9 cellular contexts compared by ENCODE assay signal in the genomic region with DNA sequence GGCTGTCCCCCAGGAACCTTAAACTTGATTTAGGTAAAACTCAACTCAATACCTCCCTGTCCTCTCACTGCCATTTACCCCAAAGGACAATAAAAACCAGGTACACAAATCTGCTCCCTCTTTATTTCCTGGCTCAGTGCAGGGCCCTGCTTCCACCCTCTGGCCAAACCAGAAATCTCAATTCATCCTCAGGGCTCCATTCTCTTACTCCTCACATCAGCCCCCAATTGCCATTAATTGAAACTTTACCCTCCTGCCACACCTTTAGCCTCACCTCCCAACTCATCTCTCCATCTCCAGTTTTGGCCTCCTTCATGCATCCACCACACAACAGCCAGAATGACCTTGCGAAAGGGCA. TPM values are rescaled to one million over a fixed set of nuclear protein-coding genes. Genes with fewer than 3 reads are reported as not detected.
DNase-seq lines count a peak whose midpoint lies in the region; ATAC-seq and TF ChIP-seq lines count a peak whose summit lies in the region.
"Had no signal": no experiment of that assay in that cellular context is flagged by ENCODE, and none has a peak within 500 bp of the region (broad histone marks: within the 10 kb centered on the region; RNA-seq: fewer than 3 reads in every experiment).

No MANE protein-coding gene starts in this region.

- H3K4me3 ChIP-seq in CD4-positive, alpha-beta memory T cell (ENCODE audit: low read length in 2 of 2), result no peak overlapping the region
- no peak overlapping the region for H3K4me3 ChIP-seq in HCT116 (replicated peaks in 1 of 2; ENCODE audit: low read depth in 1 of 2, low read length in 2 of 2)
- no peak overlapping the region for H3K4me3 ChIP-seq in vagina

- no peak overlapping the region for H2AFZ ChIP-seq in HCT116 (ENCODE audit: low read depth, low read length, poor library complexity, severe bottlenecking)

- TF ChIP-seq POLR2A in HCT116 (IDR thresholded peaks at IDR 0.05; ENCODE audit: borderline replicate concordance, extremely low read depth, insufficient read depth, insufficient read length) (no peak), vagina (IDR thresholded peaks at IDR 0.05) (no peak)

- no peak overlapping the region for H3K9ac ChIP-seq in HCT116 (ENCODE audit: low read length)

- in situ Hi-C loops in KBM-7 (cut with MboI; ENCODE audit: low pct_unique_long_range_greater_than_20kb, low sequenced_read_pairs), result no loop called here

- no peaks in the 10 kb centered on the region for H4K20me1 ChIP-seq in HCT116 (ENCODE audit: insufficient read depth)

- H3K4me1 Mint-ChIP-seq in CD4-positive, alpha-beta memory T cell, result peaks cover 57 to 83% (median 68%) of the 10 kb centered on the region in 4 donors
- peaks cover 55% of the 10 kb centered on the region for H3K4me1 Mint-ChIP-seq in activated T-helper 17 cell treated with anti-CD3 and anti-CD28 coated beads, Interleukin-2, amount 50 U/mL, for 72 hours
- H3K4me1 Mint-ChIP-seq in naive thymus-derived CD8-positive, alpha-beta T cell, result peaks cover 39 to 75% (median 68%) of the 10 kb centered on the region in 4 donors

- H3K27ac ChIP-seq in CD4-positive, alpha-beta memory T cell (ENCODE audit: low read depth, low read length), result peak overlapping the region; percentile 83
- H3K27ac ChIP-seq in HCT116 (ENCODE audit: low read depth, low read length) (no peak overlapping the region), vagina (no peak overlapping the region)

- peak overlapping the region; percentile 85 to 93 (median 90) for H3K4me3 Mint-ChIP-seq in CD4-positive, alpha-beta memory T cell
- H3K4me3 Mint-ChIP-seq in activated T-helper 17 cell treated with anti-CD3 and anti-CD28 coated beads, Interleukin-2, amount 50 U/mL, for 72 hours, result peak overlapping the region; percentile 99
- H3K4me3 Mint-ChIP-seq in naive thymus-derived CD8-positive, alpha-beta T cell, result peak overlapping the region; percentile 77 to 94 (median 84)

- H3K79me2 ChIP-seq in HCT116 (ENCODE audit: insufficient read depth, low read length), result peaks cover 83% of the 10 kb centered on the region

- intact Hi-C loops in CD4-positive, alpha-beta memory T cell (cut with micrococcal nuclease), result loop anchor here (1.0 to 10.0 kb wide), 2 partner anchors 9 to 1376 kb away; no protein-coding TSS in a partner anchor
- intact Hi-C loops in HCT116 (cut with micrococcal nuclease) (no loop called here), vagina (cut with DNase I) (no loop called here)

- POLR2A ChIA-PET in CD4-positive, alpha-beta memory T cell (lab: Charles Lee; ENCODE audit: partially characterized antibody), result interaction anchor here (0.7 to 11.4 kb wide), 2 partner anchors 9 to 71 kb away, joined by 3 to 172 read pairs; partner anchors contain the start of genes RMND1 and ZBTB2
- POLR2A ChIA-PET in HCT116 (lab: Charles Lee), result no interaction called here
- POLR2A ChIA-PET in naive thymus-derived CD8-positive, alpha-beta T cell (lab: Charles Lee), result interaction anchor here (3.2 kb wide), 1 partner anchor 9 kb away, joined by 14 read pairs; the partner anchor contains the start of gene ZBTB2

- no peaks in the 10 kb centered on the region for H3K9me2 ChIP-seq in HCT116 (ENCODE audit: insufficient read depth)

- peaks cover 0 to 2% (median 0%) of the 10 kb centered on the region in 8 donors for H3K9me3 Mint-ChIP-seq in CD4-positive, alpha-beta memory T cell
- no peaks in the 10 kb centered on the region for H3K9me3 Mint-ChIP-seq in activated T-helper 17 cell treated with anti-CD3 and anti-CD28 coated beads, Interleukin-2, amount 50 U/mL, for 72 hours
- H3K9me3 Mint-ChIP-seq in naive thymus-derived CD8-positive, alpha-beta T cell, result no peaks in the 10 kb centered on the region

- CTCF ChIA-PET in CD4-positive, alpha-beta memory T cell (lab: Charles Lee; ENCODE audit: partially characterized antibody), result no interaction called here
- CTCF ChIA-PET in HCT116 (lab: Charles Lee), result no interaction called here

- peak; percentile 31; the same call in 1 of the 2 replicates for ATAC-seq in HCT116
- peak; percentile 18 for ATAC-seq in activated T-helper 17 cell treated with anti-CD3 and anti-CD28 coated beads, Interleukin-2, amount 50 U/mL, for 72 hours (replicated peaks)
- ATAC-seq in naive thymus-derived CD8-positive, alpha-beta T cell, result peak; percentile 6 to 22
- ATAC-seq in HG03432 (IDR thresholded peaks at IDR 0.05; ENCODE audit: unreplicated experiment), result no peak
- no peak for ATAC-seq in GM19467 (IDR thresholded peaks at IDR 0.05; ENCODE audit: unreplicated experiment)

- no peaks in the 10 kb centered on the region for H3K27me3 Mint-ChIP-seq in CD4-positive, alpha-beta memory T cell
- no peaks in the 10 kb centered on the region for H3K27me3 Mint-ChIP-seq in activated T-helper 17 cell treated with anti-CD3 and anti-CD28 coated beads, Interleukin-2, amount 50 U/mL, for 72 hours
- H3K27me3 Mint-ChIP-seq in naive thymus-derived CD8-positive, alpha-beta T cell, result no peaks in the 10 kb centered on the region

- DNase-seq in CD4-positive, alpha-beta memory T cell, result no peak
- DNase-seq in HCT116 (ENCODE audit: low read depth, low spot score) (no peak), vagina (ENCODE audit: extremely low spot score in 2 of 2) (no peak), KBM-7 (no peak)
- DNase-seq in naive thymus-derived CD8-positive, alpha-beta T cell, result no peak
- DNase-seq: NCI-H2107 had no signal

- no peaks in the 10 kb centered on the region for H3K27me3 ChIP-seq in CD4-positive, alpha-beta memory T cell (ENCODE audit: insufficient read depth, low read length)
- H3K27me3 ChIP-seq in HCT116 (ENCODE audit: insufficient read depth, low read length) (no peaks in the 10 kb centered on the region), vagina (no peaks in the 10 kb centered on the region)

- H3K4me2 ChIP-seq in HCT116 (ENCODE audit: low read length), result no peak overlapping the region

- BruUV-seq in HCT116 (replicated peaks; lab: Mats Ljungman, UMichigan), result no TSS peak

- peaks cover 12% of the 10 kb centered on the region in 2 donors for H3K36me3 Mint-ChIP-seq in CD4-positive, alpha-beta memory T cell
- H3K36me3 Mint-ChIP-seq in activated T-helper 17 cell treated with anti-CD3 and anti-CD28 coated beads, Interleukin-2, amount 50 U/mL, for 72 hours (ENCODE audit: low read depth), result peaks cover 23% of the 10 kb centered on the region
- peaks cover 0 to 11% (median 0%) of the 10 kb centered on the region in 3 donors for H3K36me3 Mint-ChIP-seq in naive thymus-derived CD8-positive, alpha-beta T cell

- no peaks in the 10 kb centered on the region for H3K9me3 ChIP-seq in CD4-positive, alpha-beta memory T cell (ENCODE audit: control insufficient read depth in 1 of 2, low read length in 2 of 2)
- no peaks in the 10 kb centered on the region for H3K9me3 ChIP-seq in HCT116 (ENCODE audit: control insufficient read depth in 1 of 2, insufficient read depth in 1 of 2, low read depth in 1 of 2, low read length in 2 of 2)
- H3K9me3 ChIP-seq in vagina, result no peaks in the 10 kb centered on the region

- TF ChIP-seq CTCF in HCT116 (IDR thresholded peaks at IDR 0.05 in 2 of 3, conservative IDR thresholded peaks at IDR 0.05 in 1 of 3; ENCODE audit: borderline replicate concordance in 1 of 3, insufficient read depth in 1 of 3, low read depth in 2 of 3, low read length in 2 of 3) (no peak), vagina (IDR thresholded peaks at IDR 0.05) (no peak)

- RAD21 ChIA-PET in HCT116 (lab: Charles Lee; ENCODE audit: low non-redundant PET in 1 of 2, low total read pairs in 2 of 2, uncharacterized antibody in 2 of 2, unreplicated experiment in 2 of 2), result no interaction called here

- peaks cover 75% of the 10 kb centered on the region for H3K4me1 ChIP-seq in CD4-positive, alpha-beta memory T cell (ENCODE audit: insufficient read depth, low read length)
- H3K4me1 ChIP-seq in HCT116 (ENCODE audit: control insufficient read depth in 1 of 2, insufficient read depth in 2 of 2, low read length in 2 of 2), result peaks cover 1 to 13% of the 10 kb centered on the region in 2 experiments; a peak in 3 of 4 replicates
- peaks cover 8% of the 10 kb centered on the region for H3K4me1 ChIP-seq in vagina

- no peaks in the 10 kb centered on the region for H3K36me3 ChIP-seq in CD4-positive, alpha-beta memory T cell (ENCODE audit: insufficient read depth, low read length)
- H3K36me3 ChIP-seq in HCT116 (ENCODE audit: control insufficient read depth in 1 of 2, insufficient read depth in 2 of 2, low read length in 2 of 2), result no peaks in the 10 kb centered on the region
- no peaks in the 10 kb centered on the region for H3K36me3 ChIP-seq in vagina

- peak overlapping the region; percentile 94 to 99 (median 96) for H3K27ac Mint-ChIP-seq in CD4-positive, alpha-beta memory T cell
- peak overlapping the region; percentile 98 for H3K27ac Mint-ChIP-seq in activated T-helper 17 cell treated with anti-CD3 and anti-CD28 coated beads, Interleukin-2, amount 50 U/mL, for 72 hours
- peak overlapping the region; percentile 92 to 98 (median 96) for H3K27ac Mint-ChIP-seq in naive thymus-derived CD8-positive, alpha-beta T cell

- peak; percentile 40 for TF ChIP-seq RAD21 in HCT116 (IDR thresholded peaks at IDR 0.05; ENCODE audit: low read depth)

RNA-seq across cellular contexts. Expression of gene ZBTB2, which starts 10.5 kb away (rescaled TPM):
- 10 to 100 TPM; 27.9 to 29.5 TPM for total RNA-seq in CD4-positive, alpha-beta memory T cell
- polyA plus RNA-seq in CD4-positive, alpha-beta memory T cell, result 10 to 100 TPM; 19.6 to 25.5 TPM
- total RNA-seq in HCT116 (2021; ENCODE audit: unreplicated experiment), result 12.5 TPM
- 7.5 and 7.9 TPM in 2 replicates for polyA plus RNA-seq in HCT116 (2012)
- total RNA-seq in activated T-helper 17 cell treated with anti-CD3 and anti-CD28 coated beads, Interleukin-2, amount 50 U/mL, for 72 hours, result 10 to 100 TPM; 12.9 to 19.0 TPM
- total RNA-seq in naive thymus-derived CD8-positive, alpha-beta T cell, result 10 to 100 TPM; 32.0 to 32.4 TPM
- 10 to 100 TPM; 12.3 to 18.8 (median 15.0) TPM for polyA plus RNA-seq in naive thymus-derived CD8-positive, alpha-beta T cell
- total RNA-seq in vagina, result 15.0 TPM

Comparison
In these comparisons a context has a peak if more than half of its experiments do, and no peak if none do; other contexts are left out.
1. ATAC-seq: peak in HCT116 (single experiment), activated T-helper 17 cell treated with anti-CD3 and anti-CD28 coated beads, Interleukin-2, amount 50 U/mL, for 72 hours (single experiment) and naive thymus-derived CD8-positive, alpha-beta T cell (2 of 2); none in HG03432 (single experiment) and GM19467 (single experiment).
2. Peak in every context shown above with its lines, with median percentiles within 50 percentile points of each other: H3K27ac Mint-ChIP-seq and H3K4me3 Mint-ChIP-seq.